ENCODE assay signal across 12 cellular contexts in the genomic region with DNA sequence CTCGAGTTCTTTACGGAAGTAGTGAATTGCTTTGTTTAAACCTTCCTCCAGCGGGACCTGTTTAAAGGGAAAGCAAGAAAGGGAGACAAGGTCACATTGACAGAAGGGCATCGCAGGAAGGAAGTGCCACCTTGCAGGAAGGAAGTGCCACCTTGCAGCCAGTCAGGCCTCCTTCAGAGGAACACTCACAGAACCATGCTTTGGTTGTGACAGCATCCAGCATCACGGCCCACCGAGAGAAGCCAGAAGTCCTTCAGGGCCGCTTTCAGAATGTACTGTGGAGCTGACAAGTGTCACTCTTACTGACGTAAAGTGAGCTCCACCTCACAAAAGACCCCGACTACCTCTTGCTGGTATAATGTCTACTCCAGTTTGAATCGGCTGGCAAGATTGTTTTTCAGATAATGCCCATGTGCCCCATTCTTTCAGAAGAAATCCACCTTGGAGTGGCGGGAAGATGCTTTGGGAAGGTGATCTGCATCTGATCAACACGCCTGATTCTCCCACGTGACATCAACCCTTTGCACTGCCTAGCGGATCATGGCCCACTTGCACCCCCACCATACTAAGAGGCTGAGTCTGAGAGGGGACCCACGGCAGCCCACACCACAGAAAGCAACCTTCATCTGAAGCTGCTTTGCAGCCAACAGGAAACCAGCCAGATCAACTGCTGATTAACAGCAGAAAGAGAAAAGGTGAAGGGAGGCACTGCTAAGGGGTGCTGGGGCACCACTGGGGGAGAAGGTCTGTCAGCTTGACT.
DNase-seq lines count a peak whose midpoint lies in the region; ATAC-seq and TF ChIP-seq lines count a peak whose summit lies in the region.
"Had no signal": no experiment of that assay in that cellular context is flagged by ENCODE, and none has a peak within 500 bp of the region (broad histone marks: within the 10 kb centered on the region; RNA-seq: fewer than 3 reads in every experiment).

No MANE protein-coding gene starts in this region.

- POLR2A ChIA-PET in activated CD8-positive, alpha-beta T cell treated with anti-CD3 and anti-CD28 coated beads for 36 hours (lab: Charles Lee) = interaction anchor here (0.9 to 1.7 kb wide), 9 partner anchors 9 to 327 kb away, joined by 3 to 7 read pairs (median 4); no protein-coding TSS in a partner anchor

- peak overlapping the region; percentile 93 for H3K27ac Mint-ChIP-seq in activated CD8-positive, alpha-beta T cell treated with anti-CD3 and anti-CD28 coated beads for 36 hours
- H3K27ac Mint-ChIP-seq in activated naive CD8-positive, alpha-beta T cell treated with anti-CD3 and anti-CD28 coated beads, Interleukin-2, amount 50 U/mL, for 24 hours = peak overlapping the region; percentile 95

- peaks cover 58% of the 10 kb centered on the region for H3K36me3 Mint-ChIP-seq in activated CD8-positive, alpha-beta T cell treated with anti-CD3 and anti-CD28 coated beads for 36 hours (ENCODE audit: low read depth)
- H3K36me3 Mint-ChIP-seq in activated naive CD8-positive, alpha-beta T cell treated with anti-CD3 and anti-CD28 coated beads, Interleukin-2, amount 50 U/mL, for 24 hours (ENCODE audit: low read depth) = peaks cover 44% of the 10 kb centered on the region

- no peak for TF ChIP-seq POLR2A in Peyer's patch (IDR thresholded peaks at IDR 0.05)

- no peak for TF ChIP-seq CTCF in Peyer's patch (IDR thresholded peaks at IDR 0.05)
- TF ChIP-seq CTCF in activated CD8-positive, alpha-beta T cell treated with anti-CD3 and anti-CD28 coated beads for 36 hours (IDR thresholded peaks at IDR 0.05) = no peak

- DNase-seq in Peyer's patch (peak in 2 of 3 donors; percentile 42 to 53), HT-29 (ENCODE audit: low spot score) (no peak), ACHN (no peak), Right ventricle myocardium superior (no peak)
- DNase-seq in activated CD8-positive, alpha-beta T cell treated with anti-CD3 and anti-CD28 coated beads for 36 hours = peak; percentile 68
- DNase-seq in activated naive CD8-positive, alpha-beta T cell treated with anti-CD3 and anti-CD28 coated beads, Interleukin-2, amount 50 U/mL, for 24 hours = peak; percentile 39
- DNase-seq in stimulated activated CD4-positive, alpha-beta T cell treated with anti-CD3 and anti-CD28 coated beads, Interleukin-4, amount 100 ng/mL, for 1 hour = peak; percentile 46
- DNase-seq: body of pancreas, right cardiac atrium had no signal

- CTCF ChIA-PET in activated CD8-positive, alpha-beta T cell treated with anti-CD3 and anti-CD28 coated beads for 36 hours (lab: Charles Lee) = interaction anchor here (1.0 to 2.9 kb wide), 14 partner anchors 8 to 725 kb away, joined by 3 to 20 read pairs (median 3); no protein-coding TSS in a partner anchor

- no peaks in the 10 kb centered on the region for H3K36me3 ChIP-seq in Peyer's patch

- intact Hi-C loops in activated CD8-positive, alpha-beta T cell treated with anti-CD3 and anti-CD28 coated beads for 36 hours (cut with micrococcal nuclease) = loop anchor here (10.0 kb wide), 1 partner anchor 481 kb away; no protein-coding TSS in a partner anchor
- intact Hi-C loops in Right ventricle myocardium superior (cut with DNase I) = loop anchor here (10.0 kb wide), 1 partner anchor 519 kb away; no protein-coding TSS in a partner anchor

- no peaks in the 10 kb centered on the region for H3K4me1 ChIP-seq in Peyer's patch
- H3K4me1 ChIP-seq: body of pancreas had no signal

- peak; percentile 32 for ATAC-seq in activated CD8-positive, alpha-beta T cell treated with anti-CD3 and anti-CD28 coated beads for 36 hours
- peak; percentile 21 for ATAC-seq in activated naive CD8-positive, alpha-beta T cell treated with anti-CD3 and anti-CD28 coated beads, Interleukin-2, amount 50 U/mL, for 24 hours
- no peak for ATAC-seq in HG03521 (IDR thresholded peaks at IDR 0.05; ENCODE audit: unreplicated experiment)
- ATAC-seq in Right ventricle myocardium superior (ENCODE audit: poor library complexity) = no peak
- ATAC-seq: body of pancreas, right cardiac atrium had no signal

- H3K4me1 Mint-ChIP-seq in activated CD8-positive, alpha-beta T cell treated with anti-CD3 and anti-CD28 coated beads for 36 hours (ENCODE audit: low read depth) = peaks cover 69% of the 10 kb centered on the region
- H3K4me1 Mint-ChIP-seq in activated naive CD8-positive, alpha-beta T cell treated with anti-CD3 and anti-CD28 coated beads, Interleukin-2, amount 50 U/mL, for 24 hours = peaks cover 56% of the 10 kb centered on the region

- no peaks in the 10 kb centered on the region for H3K9me3 ChIP-seq in Peyer's patch
- H3K9me3 ChIP-seq: body of pancreas had no signal

- H3K9me3 Mint-ChIP-seq in activated CD8-positive, alpha-beta T cell treated with anti-CD3 and anti-CD28 coated beads for 36 hours = no peaks in the 10 kb centered on the region
- H3K9me3 Mint-ChIP-seq in activated naive CD8-positive, alpha-beta T cell treated with anti-CD3 and anti-CD28 coated beads, Interleukin-2, amount 50 U/mL, for 24 hours = peaks cover under 1% of the 10 kb centered on the region

- H3K4me3 Mint-ChIP-seq in activated CD8-positive, alpha-beta T cell treated with anti-CD3 and anti-CD28 coated beads for 36 hours = peak overlapping the region; percentile 77
- H3K4me3 Mint-ChIP-seq in activated naive CD8-positive, alpha-beta T cell treated with anti-CD3 and anti-CD28 coated beads, Interleukin-2, amount 50 U/mL, for 24 hours = peak overlapping the region; percentile 83

- H3K4me3 ChIP-seq in Peyer's patch = no peak overlapping the region
- H3K4me3 ChIP-seq: body of pancreas had no signal

- no peaks in the 10 kb centered on the region for H3K27me3 Mint-ChIP-seq in activated CD8-positive, alpha-beta T cell treated with anti-CD3 and anti-CD28 coated beads for 36 hours
- no peaks in the 10 kb centered on the region for H3K27me3 Mint-ChIP-seq in activated naive CD8-positive, alpha-beta T cell treated with anti-CD3 and anti-CD28 coated beads, Interleukin-2, amount 50 U/mL, for 24 hours

- no peaks in the 10 kb centered on the region for H3K27me3 ChIP-seq in Peyer's patch
- H3K27me3 ChIP-seq: body of pancreas had no signal

- peak overlapping the region in 2 of 4 donors; percentile 34 to 72 for H3K27ac ChIP-seq in Peyer's patch
- H3K27ac ChIP-seq: body of pancreas, RWPE1, VCaP had no signal

- in situ Hi-C loops in ACHN (cut with HindIII; ENCODE audit: low pct_ligation_motif_present, low pct_unique_long_range_greater_than_20kb, low sequenced_read_pairs) = no loop called here

Comparison
In these comparisons a context has a peak if more than half of its experiments do, and no peak if none do; other contexts are left out.
1. DNase-seq: peak in Peyer's patch (2 of 3), activated CD8-positive, alpha-beta T cell treated with anti-CD3 and anti-CD28 coated beads for 36 hours (single experiment), activated naive CD8-positive, alpha-beta T cell treated with anti-CD3 and anti-CD28 coated beads, Interleukin-2, amount 50 U/mL, for 24 hours (single experiment) and stimulated activated CD4-positive, alpha-beta T cell treated with anti-CD3 and anti-CD28 coated beads, Interleukin-4, amount 100 ng/mL, for 1 hour (single experiment); none in HT-29 (single experiment), ACHN (single experiment) and Right ventricle myocardium superior (single experiment).
2. ATAC-seq: peak in activated CD8-positive, alpha-beta T cell treated with anti-CD3 and anti-CD28 coated beads for 36 hours (single experiment) and activated naive CD8-positive, alpha-beta T cell treated with anti-CD3 and anti-CD28 coated beads, Interleukin-2, amount 50 U/mL, for 24 hours (single experiment); none in HG03521 (single experiment) and Right ventricle myocardium superior (single experiment).